1 cellular context compared by ENCODE assay signal in the genomic region with DNA sequence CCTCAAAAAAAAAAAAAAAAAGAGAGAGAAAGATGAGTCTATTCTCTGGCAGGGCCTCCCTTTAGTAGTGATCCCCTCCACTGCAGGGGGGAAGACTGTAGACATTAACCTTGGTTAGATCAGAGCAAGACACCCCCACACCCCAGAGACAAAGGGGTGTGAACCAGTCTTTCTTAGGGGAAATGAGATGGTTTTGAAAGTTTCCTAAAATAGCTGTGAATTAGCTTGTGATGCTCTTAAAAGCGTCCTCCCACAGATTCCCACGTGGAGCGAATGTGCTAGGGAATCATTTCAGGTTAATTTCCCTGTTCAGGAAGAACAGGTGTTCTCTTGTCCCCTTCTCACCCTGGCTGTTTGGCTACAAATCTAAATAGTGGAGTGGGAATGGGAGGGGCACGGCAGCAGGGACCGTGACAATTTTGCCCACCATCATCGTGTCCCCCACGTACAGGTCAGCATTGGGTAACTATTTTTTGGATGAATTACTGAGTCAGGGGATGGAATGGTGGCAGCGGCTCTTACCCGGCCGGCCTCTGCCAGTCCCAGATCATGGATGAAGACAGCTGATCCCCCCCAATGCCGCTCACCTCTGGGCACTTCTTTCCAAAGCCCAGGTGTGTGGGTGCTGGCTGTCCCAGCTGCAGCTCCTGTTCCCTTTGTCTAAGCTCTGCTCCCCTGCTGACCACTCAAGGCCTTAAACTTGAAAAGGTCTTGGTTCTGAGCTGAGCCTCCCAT.
TF ChIP-seq lines count a peak whose summit lies in the region.

No MANE protein-coding gene starts in this region.

TF ChIP-seq in GM23338, 12 proteins besides CTCF, POLR2A, EP300 and RAD21 (continued from another document):
- TF ChIP-seq, protein P1, sequence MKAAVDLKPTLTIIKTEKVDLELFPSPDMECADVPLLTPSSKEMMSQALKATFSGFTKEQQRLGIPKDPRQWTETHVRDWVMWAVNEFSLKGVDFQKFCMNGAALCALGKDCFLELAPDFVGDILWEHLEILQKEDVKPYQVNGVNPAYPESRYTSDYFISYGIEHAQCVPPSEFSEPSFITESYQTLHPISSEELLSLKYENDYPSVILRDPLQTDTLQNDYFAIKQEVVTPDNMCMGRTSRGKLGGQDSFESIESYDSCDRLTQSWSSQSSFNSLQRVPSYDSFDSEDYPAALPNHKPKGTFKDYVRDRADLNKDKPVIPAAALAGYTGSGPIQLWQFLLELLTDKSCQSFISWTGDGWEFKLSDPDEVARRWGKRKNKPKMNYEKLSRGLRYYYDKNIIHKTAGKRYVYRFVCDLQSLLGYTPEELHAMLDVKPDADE (IDR thresholded peaks at IDR 0.05): no peak
- no peak for TF ChIP-seq ZNF331 (CRISPR knock-in tag; IDR thresholded peaks at IDR 0.05; ENCODE audit: low read depth)
- TF ChIP-seq NANOG (IDR thresholded peaks at IDR 0.05; ENCODE audit: borderline replicate concordance): no peak
- TF ChIP-seq JUNB (IDR thresholded peaks at IDR 0.05; ENCODE audit: unreplicated experiment): no peak
- no peak for TF ChIP-seq EZH2phosphoT487 (IDR thresholded peaks at IDR 0.05; ENCODE audit: unreplicated experiment)
- TF ChIP-seq, protein P2, sequence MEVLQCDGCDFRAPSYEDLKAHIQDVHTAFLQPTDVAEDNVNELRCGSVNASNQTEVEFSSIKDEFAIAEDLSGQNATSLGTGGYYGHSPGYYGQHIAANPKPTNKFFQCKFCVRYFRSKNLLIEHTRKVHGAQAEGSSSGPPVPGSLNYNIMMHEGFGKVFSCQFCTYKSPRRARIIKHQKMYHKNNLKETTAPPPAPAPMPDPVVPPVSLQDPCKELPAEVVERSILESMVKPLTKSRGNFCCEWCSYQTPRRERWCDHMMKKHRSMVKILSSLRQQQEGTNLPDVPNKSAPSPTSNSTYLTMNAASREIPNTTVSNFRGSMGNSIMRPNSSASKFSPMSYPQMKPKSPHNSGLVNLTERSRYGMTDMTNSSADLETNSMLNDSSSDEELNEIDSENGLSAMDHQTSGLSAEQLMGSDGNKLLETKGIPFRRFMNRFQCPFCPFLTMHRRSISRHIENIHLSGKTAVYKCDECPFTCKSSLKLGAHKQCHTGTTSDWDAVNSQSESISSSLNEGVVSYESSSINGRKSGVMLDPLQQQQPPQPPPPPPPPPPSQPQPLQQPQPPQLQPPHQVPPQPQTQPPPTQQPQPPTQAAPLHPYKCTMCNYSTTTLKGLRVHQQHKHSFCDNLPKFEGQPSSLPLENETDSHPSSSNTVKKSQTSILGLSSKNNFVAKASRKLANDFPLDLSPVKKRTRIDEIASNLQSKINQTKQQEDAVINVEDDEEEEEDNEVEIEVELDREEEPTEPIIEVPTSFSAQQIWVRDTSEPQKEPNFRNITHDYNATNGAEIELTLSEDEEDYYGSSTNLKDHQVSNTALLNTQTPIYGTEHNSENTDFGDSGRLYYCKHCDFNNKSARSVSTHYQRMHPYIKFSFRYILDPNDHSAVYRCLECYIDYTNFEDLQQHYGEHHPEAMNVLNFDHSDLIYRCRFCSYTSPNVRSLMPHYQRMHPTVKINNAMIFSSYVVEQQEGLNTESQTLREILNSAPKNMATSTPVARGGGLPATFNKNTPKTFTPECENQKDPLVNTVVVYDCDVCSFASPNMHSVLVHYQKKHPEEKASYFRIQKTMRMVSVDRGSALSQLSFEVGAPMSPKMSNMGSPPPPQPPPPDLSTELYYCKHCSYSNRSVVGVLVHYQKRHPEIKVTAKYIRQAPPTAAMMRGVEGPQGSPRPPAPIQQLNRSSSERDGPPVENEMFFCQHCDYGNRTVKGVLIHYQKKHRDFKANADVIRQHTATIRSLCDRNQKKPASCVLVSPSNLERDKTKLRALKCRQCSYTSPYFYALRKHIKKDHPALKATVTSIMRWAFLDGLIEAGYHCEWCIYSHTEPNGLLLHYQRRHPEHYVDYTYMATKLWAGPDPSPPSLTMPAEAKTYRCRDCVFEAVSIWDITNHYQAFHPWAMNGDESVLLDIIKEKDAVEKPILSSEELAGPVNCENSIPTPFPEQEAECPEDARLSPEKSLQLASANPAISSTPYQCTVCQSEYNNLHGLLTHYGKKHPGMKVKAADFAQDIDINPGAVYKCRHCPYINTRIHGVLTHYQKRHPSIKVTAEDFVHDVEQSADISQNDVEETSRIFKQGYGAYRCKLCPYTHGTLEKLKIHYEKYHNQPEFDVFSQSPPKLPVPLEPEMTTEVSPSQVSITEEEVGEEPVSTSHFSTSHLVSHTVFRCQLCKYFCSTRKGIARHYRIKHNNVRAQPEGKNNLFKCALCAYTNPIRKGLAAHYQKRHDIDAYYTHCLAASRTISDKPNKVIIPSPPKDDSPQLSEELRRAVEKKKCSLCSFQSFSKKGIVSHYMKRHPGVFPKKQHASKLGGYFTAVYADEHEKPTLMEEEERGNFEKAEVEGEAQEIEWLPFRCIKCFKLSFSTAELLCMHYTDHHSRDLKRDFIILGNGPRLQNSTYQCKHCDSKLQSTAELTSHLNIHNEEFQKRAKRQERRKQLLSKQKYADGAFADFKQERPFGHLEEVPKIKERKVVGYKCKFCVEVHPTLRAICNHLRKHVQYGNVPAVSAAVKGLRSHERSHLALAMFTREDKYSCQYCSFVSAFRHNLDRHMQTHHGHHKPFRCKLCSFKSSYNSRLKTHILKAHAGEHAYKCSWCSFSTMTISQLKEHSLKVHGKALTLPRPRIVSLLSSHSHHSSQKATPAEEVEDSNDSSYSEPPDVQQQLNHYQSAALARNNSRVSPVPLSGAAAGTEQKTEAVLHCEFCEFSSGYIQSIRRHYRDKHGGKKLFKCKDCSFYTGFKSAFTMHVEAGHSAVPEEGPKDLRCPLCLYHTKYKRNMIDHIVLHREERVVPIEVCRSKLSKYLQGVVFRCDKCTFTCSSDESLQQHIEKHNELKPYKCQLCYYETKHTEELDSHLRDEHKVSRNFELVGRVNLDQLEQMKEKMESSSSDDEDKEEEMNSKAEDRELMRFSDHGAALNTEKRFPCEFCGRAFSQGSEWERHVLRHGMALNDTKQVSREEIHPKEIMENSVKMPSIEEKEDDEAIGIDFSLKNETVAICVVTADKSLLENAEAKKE (CRISPR knock-in tag; IDR thresholded peaks at IDR 0.05): no peak
